Comparison of ENCODE assay signal across 21 cellular contexts in the genomic region with DNA sequence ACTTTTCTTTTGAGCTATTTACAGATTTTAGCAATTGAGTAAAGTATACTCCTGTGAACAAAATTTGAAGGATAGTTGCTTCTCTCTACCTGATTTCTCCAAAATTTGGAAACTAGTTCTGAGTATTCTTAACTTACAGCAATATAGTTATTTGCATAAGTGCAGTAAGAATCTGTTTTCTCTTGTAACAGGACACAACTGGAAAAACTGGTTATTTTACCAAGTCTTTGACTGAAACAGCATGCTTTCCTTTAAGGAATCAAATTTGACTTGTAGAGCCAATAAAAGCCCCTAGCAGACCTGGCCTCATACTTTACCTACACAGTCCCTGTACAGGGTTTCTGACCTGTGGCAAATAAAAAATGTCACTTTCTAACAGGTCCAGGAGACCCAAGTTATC.
A peak's percentile ranks its signal among the peaks of the same experiment; 100 is the strongest.
DNase-seq lines count a peak whose midpoint lies in the region; ATAC-seq, FAIRE-seq and TF ChIP-seq lines count a peak whose summit lies in the region.
"Had no signal": no experiment of that assay in that cellular context is flagged by ENCODE, and none has a peak within 500 bp of the region (broad histone marks: within the 10 kb centered on the region; RNA-seq: fewer than 3 reads in every experiment).

No MANE protein-coding gene starts in this region.

- TF ChIP-seq EP300 in upper lobe of left lung (IDR thresholded peaks at IDR 0.05), result no peak

- intact Hi-C loops in PC-3 (cut with micrococcal nuclease), result no loop called here
- intact Hi-C loops in PC-9 (cut with micrococcal nuclease; ENCODE audit: unreplicated experiment), result no loop called here
- intact Hi-C loops in pancreas (cut with DNase I), result no loop called here

- peaks cover 15% of the 10 kb centered on the region for H3K4me1 Mint-ChIP-seq in endodermal cell
- H3K4me1 Mint-ChIP-seq: B cell had no signal

- H3K9ac ChIP-seq in PC-3 (ENCODE audit: low read length) (no peak overlapping the region), endodermal cell (ENCODE audit: extremely low read depth, low read length, poor library complexity, severe bottlenecking) (no peak overlapping the region)
- H3K9ac ChIP-seq: BLaER1 treated with 17β-estradiol and CSF1 and Interleukin-3, amounts not matched to agents 10 nM and 100 nM had no signal

- DNase-seq in PC-3 (peak; percentile 35), PC-9 (peak in 1 of 2 experiments; percentile 54), endodermal cell (no peak), pancreas (no peak), upper lobe of left lung (no peak), GM19238 (ENCODE audit: insufficient read length, low spot score) (no peak)
- DNase-seq: 8988T; AML-193; Caco-2; Calu3; CD4-positive, alpha-beta T cell; CD8-positive, alpha-beta T cell; DMS79 treated with DMSO at 0.1 percent for 48 hours; GF-D8 had no signal

- ATAC-seq in PC-3 (no peak), pancreas (no peak), upper lobe of left lung (ENCODE audit: low FRiP score in 2 of 2) (no peak), HG02938 (IDR thresholded peaks at IDR 0.05; ENCODE audit: unreplicated experiment) (no peak)
- ATAC-seq: A549; CD8-positive, alpha-beta T cell had no signal

- peaks cover 28% of the 10 kb centered on the region for H3K36me3 Mint-ChIP-seq in endodermal cell (ENCODE audit: low read depth)

- H3K4me2 ChIP-seq in PC-3 (ENCODE audit: low read length), result no peak overlapping the region
- peak overlapping the region; percentile 13; the same call in 1 of the 2 replicates for H3K4me2 ChIP-seq in PC-9
- H3K4me2 ChIP-seq: A549; BLaER1 treated with 17β-estradiol and CSF1 and Interleukin-3, amounts not matched to agents 10 nM and 100 nM had no signal

- no peaks in the 10 kb centered on the region for H3K9me3 ChIP-seq in PC-3 (ENCODE audit: low read length)
- H3K9me3 ChIP-seq in PC-9 (ENCODE audit: insufficient read depth, low read depth), result no peaks in the 10 kb centered on the region
- peaks cover 23% of the 10 kb centered on the region for H3K9me3 ChIP-seq in endodermal cell (ENCODE audit: control insufficient read depth, low read length)
- no peaks in the 10 kb centered on the region for H3K9me3 ChIP-seq in pancreas
- H3K9me3 ChIP-seq in upper lobe of left lung, result no peaks in the 10 kb centered on the region
- H3K9me3 ChIP-seq: A549, Caco-2 had no signal

- H3K27ac ChIP-seq in PC-3 (ENCODE audit: low read length) (no peak overlapping the region), PC-9 (no peak overlapping the region), endodermal cell (ENCODE audit: low read depth, low read length) (no peak overlapping the region), pancreas (no peak overlapping the region), upper lobe of left lung (no peak overlapping the region)
- H3K27ac ChIP-seq: A549; BLaER1 treated with 17β-estradiol and CSF1 and Interleukin-3, amounts not matched to agents 10 nM and 100 nM; C4-2B had no signal

- H3K27me3 ChIP-seq in PC-3 (ENCODE audit: low read length), result no peaks in the 10 kb centered on the region
- no peaks in the 10 kb centered on the region for H3K27me3 ChIP-seq in PC-9 (ENCODE audit: insufficient read depth, low read depth)
- H3K27me3 ChIP-seq in endodermal cell (ENCODE audit: control insufficient read depth, insufficient read depth, low read length, poor library complexity, severe bottlenecking), result no peaks in the 10 kb centered on the region
- H3K27me3 ChIP-seq in pancreas, result no peaks in the 10 kb centered on the region
- no peaks in the 10 kb centered on the region for H3K27me3 ChIP-seq in upper lobe of left lung
- H3K27me3 ChIP-seq: BLaER1 treated with 17β-estradiol and CSF1 and Interleukin-3, amounts not matched to agents 10 nM and 100 nM had no signal

- no peak overlapping the region for H2AFZ ChIP-seq in PC-3 (ENCODE audit: low read length)
- no peak overlapping the region for H2AFZ ChIP-seq in PC-9

- TF ChIP-seq POLR2A in upper lobe of left lung (IDR thresholded peaks at IDR 0.05), result no peak

- TF ChIP-seq CTCF in PC-3 (conservative IDR thresholded peaks at IDR 0.05; ENCODE audit: low read depth, low read length) (no peak), PC-9 (conservative IDR thresholded peaks at IDR 0.05) (no peak), endodermal cell (conservative IDR thresholded peaks at IDR 0.05) (no peak), pancreas (IDR thresholded peaks at IDR 0.05) (no peak), upper lobe of left lung (IDR thresholded peaks at IDR 0.05) (no peak)

- no peak overlapping the region for H3K27ac Mint-ChIP-seq in endodermal cell
- H3K27ac Mint-ChIP-seq: B cell; CD4-positive, alpha-beta T cell; CD8-positive, alpha-beta T cell had no signal

- no TSS peak for BruUV-seq in PC-3 (replicated peaks; lab: Mats Ljungman, UMichigan)
- BruUV-seq in PC-9 (replicated peaks; lab: Mats Ljungman, UMichigan), result no TSS peak

- peak; percentile 17 for FAIRE-seq in pancreas (lab: Jason Lieb, UNC)
- FAIRE-seq: D721Med, G401.6 had no signal

- H3K4me3 ChIP-seq in PC-3 (ENCODE audit: low read length) (no peak overlapping the region), PC-9 (no peak overlapping the region), endodermal cell (ENCODE audit: low read length) (peak overlapping the region; percentile 37), pancreas (no peak overlapping the region), upper lobe of left lung (no peak overlapping the region)
- H3K4me3 ChIP-seq: A549; BLaER1 treated with 17β-estradiol and CSF1 and Interleukin-3, amounts not matched to agents 10 nM and 100 nM had no signal

- H3K4me3 Mint-ChIP-seq in endodermal cell, result no peak overlapping the region
- H3K4me3 Mint-ChIP-seq: B cell; CD4-positive, alpha-beta T cell; CD8-positive, alpha-beta T cell had no signal

- H3K4me1 ChIP-seq in PC-3 (ENCODE audit: insufficient read depth, low read length) (no peaks in the 10 kb centered on the region), PC-9 (replicated peaks; ENCODE audit: insufficient read depth) (peaks cover 12% of the 10 kb centered on the region), endodermal cell (ENCODE audit: control insufficient read depth, insufficient read depth, low read length) (peaks cover 4% of the 10 kb centered on the region), pancreas (no peaks in the 10 kb centered on the region), upper lobe of left lung (no peaks in the 10 kb centered on the region)
- H3K4me1 ChIP-seq: A549; BLaER1 treated with 17β-estradiol and CSF1 and Interleukin-3, amounts not matched to agents 10 nM and 100 nM had no signal

- peaks cover 24% of the 10 kb centered on the region for H3K9me3 Mint-ChIP-seq in endodermal cell
- H3K9me3 Mint-ChIP-seq: CD8-positive, alpha-beta T cell had no signal

- H3K27me3 Mint-ChIP-seq in endodermal cell (ENCODE audit: insufficient read depth), result peaks cover 5% of the 10 kb centered on the region
- H3K27me3 Mint-ChIP-seq: B cell; CD4-positive, alpha-beta T cell had no signal

- H3F3A ChIP-seq in PC-3 (ENCODE audit: low read length, unreplicated experiment) (no peaks in the 10 kb centered on the region), PC-9 (ENCODE audit: insufficient read depth, low read depth) (no peaks in the 10 kb centered on the region)

- H3K36me3 ChIP-seq in PC-3 (ENCODE audit: low read depth, low read length) (no peaks in the 10 kb centered on the region), PC-9 (ENCODE audit: low read depth) (no peaks in the 10 kb centered on the region), endodermal cell (ENCODE audit: control insufficient read depth, insufficient read depth, low read length) (peaks cover 10% of the 10 kb centered on the region), pancreas (no peaks in the 10 kb centered on the region), upper lobe of left lung (peaks cover 0 to 10% (median 6%) of the 10 kb centered on the region in 4 donors)

- POLR2A ChIA-PET in PC-3 (lab: Charles Lee; ENCODE audit: unreplicated experiment), result no interaction called here
- POLR2A ChIA-PET in PC-9 (lab: Charles Lee; ENCODE audit: unreplicated experiment), result no interaction called here

- H3K9me2 ChIP-seq in PC-3 (replicated peaks; ENCODE audit: low read length), result no peaks in the 10 kb centered on the region
- no peaks in the 10 kb centered on the region for H3K9me2 ChIP-seq in PC-9 (ENCODE audit: insufficient read depth)

- CTCF ChIA-PET in PC-3 (lab: Charles Lee) (no interaction called here), PC-9 (lab: Charles Lee) (no interaction called here)

- H3K79me2 ChIP-seq in PC-3 (ENCODE audit: low read length) (no peaks in the 10 kb centered on the region), PC-9 (ENCODE audit: low read depth) (no peaks in the 10 kb centered on the region)

- no peaks in the 10 kb centered on the region for H4K20me1 ChIP-seq in PC-3 (ENCODE audit: low read length)
- H4K20me1 ChIP-seq in PC-9 (ENCODE audit: insufficient read depth), result no peaks in the 10 kb centered on the region
- H4K20me1 ChIP-seq: BLaER1 treated with 17β-estradiol and CSF1 and Interleukin-3, amounts not matched to agents 10 nM and 100 nM had no signal
